8 cellular contexts compared by ENCODE assay signal in genomic region chr17:68457168-68457538, GRCh38. TPM values are rescaled to one million over a fixed set of nuclear protein-coding genes. Genes with fewer than 3 reads are reported as not detected.
DNase-seq lines count a peak whose midpoint lies in the region; ATAC-seq lines count a peak whose summit lies in the region.

Gene WIPI1 (minus strand): TSS chr17:68457496. CDS start chr17:68457421, 75 bp downstream.

- DNase-seq in activated CD4-positive, alpha-beta T cell treated with anti-CD3 and anti-CD28 coated beads for 36 hours = no peak
- no peak for DNase-seq in activated CD4-positive, alpha-beta T cell treated with anti-CD3 and anti-CD28 coated beads for 48 hours
- peak; percentile 78 for DNase-seq in OCI-M1 (lab: John Stamatoyannopoulos, UW)
- peak in 1 of 2 donors; percentile 78 for DNase-seq in aorta
- DNase-seq in NCI-H69 (lab: John Stamatoyannopoulos, UW) = no peak

- POLR2A ChIA-PET in activated CD4-positive, alpha-beta T cell treated with anti-CD3 and anti-CD28 coated beads for 36 hours (lab: Charles Lee) = interaction anchor here (0.8 to 1.5 kb wide), 4 partner anchors 165 to 277 kb away, joined by 3 to 5 read pairs (median 4); partner anchors contain the start of gene ARSG

- H3K4me3 Mint-ChIP-seq in activated CD4-positive, alpha-beta T cell treated with anti-CD3 and anti-CD28 coated beads for 36 hours = peak within 1 kb of the TSS; percentile 80

- H3K4me1 Mint-ChIP-seq in activated CD4-positive, alpha-beta T cell treated with anti-CD3 and anti-CD28 coated beads for 36 hours = peaks cover 55% of the 10 kb centered on the region

- H3K4me1 ChIP-seq in duodenal mucosa (ENCODE audit: control insufficient read depth in 1 of 2, insufficient read depth in 2 of 2, low read length in 2 of 2) (peaks cover 16 to 30% of the 10 kb centered on the region in 2 donors), mucosa of rectum (ENCODE audit: control insufficient read depth in 2 of 2, insufficient read depth in 2 of 2, low read length in 2 of 2) (peaks cover 14 to 40% of the 10 kb centered on the region in 2 donors), aorta (ENCODE audit: control insufficient read depth in 1 of 2, insufficient read depth in 2 of 2, low read length in 2 of 2) (peaks cover 0 to 2% of the 10 kb centered on the region in 2 donors)

- ATAC-seq in activated CD4-positive, alpha-beta T cell treated with anti-CD3 and anti-CD28 coated beads for 36 hours = peak; percentile 13
- ATAC-seq in HG02642 (IDR thresholded peaks at IDR 0.05; ENCODE audit: poor library complexity, unreplicated experiment) = peak; percentile 45
- no peak for ATAC-seq in aorta (ENCODE audit: low FRiP score)

- CTCF ChIA-PET in activated CD4-positive, alpha-beta T cell treated with anti-CD3 and anti-CD28 coated beads for 36 hours (lab: Charles Lee) = interaction anchor here (0.6 to 3.0 kb wide), 10 partner anchors 10 to 207 kb away, joined by 3 to 23 read pairs (median 4); no protein-coding TSS in a partner anchor

- no peaks in the 10 kb centered on the region for H3K9me3 Mint-ChIP-seq in activated CD4-positive, alpha-beta T cell treated with anti-CD3 and anti-CD28 coated beads for 36 hours (ENCODE audit: low read depth)

- no peaks in the 10 kb centered on the region for H3K36me3 ChIP-seq in duodenal mucosa (ENCODE audit: control insufficient read depth in 1 of 2, insufficient read depth in 2 of 2, low read length in 2 of 2)
- no peaks in the 10 kb centered on the region for H3K36me3 ChIP-seq in mucosa of rectum (ENCODE audit: control insufficient read depth in 2 of 2, insufficient read depth in 2 of 2, low read length in 2 of 2)
- no peaks in the 10 kb centered on the region for H3K36me3 ChIP-seq in aorta (ENCODE audit: control insufficient read depth in 1 of 2, insufficient read depth in 2 of 2, low read length in 1 of 2)

- WGBS in aorta, 2 donors = 0% methylated on average over 28 to 37 of the region's 39 CpGs

- intact Hi-C loops in activated CD4-positive, alpha-beta T cell treated with anti-CD3 and anti-CD28 coated beads for 36 hours (cut with DNase I, micrococcal nuclease) = loop anchor here in 1 of 2 experiments (1.0 to 5.0 kb wide), 8 partner anchors 20 to 630 kb away; partner anchors contain the start of genes ARSG, BPTF, KPNA2 and PRKAR1A
- intact Hi-C loops in aorta (cut with DNase I) = loop anchor here in 1 of 2 donors (5.0 kb wide), 1 partner anchor 210 kb away; the partner anchor contains the start of gene AMZ2

- H3K36me3 Mint-ChIP-seq in activated CD4-positive, alpha-beta T cell treated with anti-CD3 and anti-CD28 coated beads for 36 hours (ENCODE audit: low read depth) = no peaks in the 10 kb centered on the region

- H3K4me3 ChIP-seq in duodenal mucosa (ENCODE audit: low read depth in 1 of 2, low read length in 2 of 2) (peak within 1 kb of the TSS; percentile 74 to 80), mucosa of rectum (ENCODE audit: low read length in 2 of 2) (peak within 1 kb of the TSS; percentile 89 to 90), aorta (ENCODE audit: low read length in 2 of 2) (peak within 1 kb of the TSS; percentile 80)

- peak within 1 kb of the TSS; percentile 51 to 69 for H3K9ac ChIP-seq in duodenal mucosa (ENCODE audit: low read depth in 1 of 2, low read length in 2 of 2)
- H3K9ac ChIP-seq in mucosa of rectum (ENCODE audit: low read depth in 1 of 2, low read length in 2 of 2) = peak within 1 kb of the TSS; percentile 87 to 88

- H3K27me3 ChIP-seq in duodenal mucosa (ENCODE audit: control insufficient read depth in 1 of 2, insufficient read depth in 2 of 2, low read length in 2 of 2) (no peaks in the 10 kb centered on the region), mucosa of rectum (ENCODE audit: control insufficient read depth in 2 of 2, insufficient read depth in 2 of 2, low read length in 2 of 2) (no peaks in the 10 kb centered on the region), aorta (ENCODE audit: control insufficient read depth in 1 of 2, insufficient read depth in 2 of 2, low read length in 1 of 2) (no peaks in the 10 kb centered on the region)

- peak within 1 kb of the TSS; percentile 64 for H3K27ac Mint-ChIP-seq in activated CD4-positive, alpha-beta T cell treated with anti-CD3 and anti-CD28 coated beads for 36 hours

- peak within 1 kb of the TSS; percentile 82 for H3K27ac ChIP-seq in duodenal mucosa (ENCODE audit: low read depth, low read length)
- H3K27ac ChIP-seq in mucosa of rectum (ENCODE audit: low read depth in 2 of 2, low read length in 2 of 2) = peak within 1 kb of the TSS; percentile 96
- H3K27ac ChIP-seq in aorta (ENCODE audit: low read depth in 1 of 2, low read length in 2 of 2) = peak within 1 kb of the TSS; percentile 50 to 85

- H3K27me3 Mint-ChIP-seq in activated CD4-positive, alpha-beta T cell treated with anti-CD3 and anti-CD28 coated beads for 36 hours = no peaks in the 10 kb centered on the region

- no peaks in the 10 kb centered on the region for H3K9me3 ChIP-seq in duodenal mucosa (ENCODE audit: control insufficient read depth in 1 of 2, low read length in 2 of 2)
- no peaks in the 10 kb centered on the region for H3K9me3 ChIP-seq in mucosa of rectum (ENCODE audit: control insufficient read depth in 2 of 2, low read length in 2 of 2)
- H3K9me3 ChIP-seq in aorta (ENCODE audit: control insufficient read depth, low read length) = no peaks in the 10 kb centered on the region

RNA-seq across cellular contexts. Expression of gene WIPI1, which starts in this region (rescaled TPM):
- total RNA-seq in activated CD4-positive, alpha-beta T cell treated with anti-CD3 and anti-CD28 coated beads for 36 hours = 10 to 100 TPM; 14.0 to 17.6 TPM
- 10 to 100 TPM; 46.0 to 53.1 TPM for total RNA-seq in aorta
- polyA plus RNA-seq in aorta = 10 to 100 TPM; 18.5 to 30.4 TPM
